11 cellular contexts compared by ENCODE assay signal in the genomic region with DNA sequence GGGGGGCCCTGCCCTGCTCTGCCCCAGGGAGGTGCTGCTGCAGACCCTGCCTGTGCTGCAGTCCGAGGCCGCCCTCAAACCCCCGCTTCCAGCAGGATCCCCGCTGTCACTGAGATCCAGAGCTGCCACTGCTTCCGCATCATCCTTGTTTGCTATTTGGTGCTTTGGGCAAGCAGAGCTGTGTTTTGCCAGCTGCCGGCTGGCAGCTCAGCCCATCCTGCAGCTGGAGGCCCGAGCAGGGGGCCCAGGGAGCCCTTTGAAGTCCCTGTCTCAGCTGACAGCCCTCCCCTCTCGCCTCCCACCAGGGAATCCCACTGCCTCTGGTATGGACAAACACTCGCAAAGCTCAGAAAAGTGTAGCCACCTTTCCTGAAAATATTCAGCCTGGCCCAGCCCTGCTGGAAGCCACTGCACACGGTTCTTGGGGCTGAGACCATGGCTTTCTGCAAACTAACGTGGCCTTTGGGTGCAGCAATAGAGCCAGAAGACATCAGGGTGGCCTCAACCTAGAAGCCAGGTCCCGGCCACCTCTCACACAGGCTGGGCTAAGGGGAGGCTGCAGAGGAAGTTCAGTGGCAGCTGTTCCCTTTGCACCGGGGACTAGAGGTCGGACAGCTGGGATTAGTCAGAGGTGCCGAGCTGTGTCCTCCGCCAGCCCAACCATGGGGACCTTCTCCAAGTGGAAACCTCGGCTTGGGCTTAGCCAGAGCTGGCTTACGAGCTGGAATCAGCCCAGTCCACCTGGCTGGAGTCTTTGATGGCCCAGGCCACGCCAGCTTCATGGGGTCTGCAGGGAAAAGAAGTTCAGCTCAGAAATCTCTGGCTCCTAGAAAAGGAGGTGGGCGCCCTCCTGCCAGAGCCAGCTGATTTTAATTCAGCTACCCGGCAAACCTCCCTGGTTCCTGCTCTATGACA.
DNase-seq lines count a peak whose midpoint lies in the region; ATAC-seq and TF ChIP-seq lines count a peak whose summit lies in the region.
"Had no signal": no experiment of that assay in that cellular context is flagged by ENCODE, and none has a peak within 500 bp of the region (broad histone marks: within the 10 kb centered on the region; RNA-seq: fewer than 3 reads in every experiment).

No MANE protein-coding gene starts in this region.

- H3K4me1 Mint-ChIP-seq in CD8-positive, alpha-beta T cell (ENCODE audit: low read depth) = peaks cover 14% of the 10 kb centered on the region
- peaks cover 16 to 25% (median 21%) of the 10 kb centered on the region in 3 donors for H3K4me1 Mint-ChIP-seq in naive B cell
- H3K4me1 Mint-ChIP-seq in activated T-helper 2 cell treated with anti-CD3 and anti-CD28 coated beads, Interferon-gamma antibody, Interleukin-2, Interleukin-4, amounts not matched to agents 10 μg/mL and 5 μg/mL and 100 μg/mL, durations not matched to agents 14 hours and 24 hours and 36 hours (ENCODE audit: low read depth) = peaks cover 8% of the 10 kb centered on the region

- H3K27me3 ChIP-seq in CD8-positive, alpha-beta T cell (ENCODE audit: insufficient read depth, low read length) = no peaks in the 10 kb centered on the region

- H3K27ac Mint-ChIP-seq in CD8-positive, alpha-beta T cell = peak overlapping the region; percentile 37
- H3K27ac Mint-ChIP-seq in naive B cell = peak overlapping the region in 1 of 6 donors; percentile 53
- H3K27ac Mint-ChIP-seq in activated T-helper 2 cell treated with anti-CD3 and anti-CD28 coated beads, Interferon-gamma antibody, Interleukin-2, Interleukin-4, amounts not matched to agents 10 μg/mL and 5 μg/mL and 100 μg/mL, durations not matched to agents 14 hours and 24 hours and 36 hours = no peak overlapping the region
- H3K27ac Mint-ChIP-seq: activated CD4-positive, alpha-beta T cell treated with anti-CD3 and anti-CD28 coated beads, Interleukin-2, amount 10 ng/mL, durations not matched to agents 7 days and 5 days had no signal

- POLR2A ChIA-PET in CD8-positive, alpha-beta T cell (lab: Charles Lee) = interaction anchor here (0.5 to 0.6 kb wide), 2 partner anchors 26 to 86 kb away, joined by 3 read pairs; no protein-coding TSS in a partner anchor

- no peak overlapping the region for H3K4me3 ChIP-seq in CD8-positive, alpha-beta T cell (ENCODE audit: low read depth, low read length)
- H3K4me3 ChIP-seq in coronary artery = no peak overlapping the region
- H3K4me3 ChIP-seq: prostate gland had no signal

- H3K36me3 ChIP-seq in CD8-positive, alpha-beta T cell (ENCODE audit: insufficient read depth, low read length) = no peaks in the 10 kb centered on the region
- H3K36me3 ChIP-seq: prostate gland had no signal

- H3K4me3 Mint-ChIP-seq in CD8-positive, alpha-beta T cell = peak overlapping the region; percentile 5
- peak overlapping the region in 3 of 8 donors; percentile 12 to 47 (median 35) for H3K4me3 Mint-ChIP-seq in naive B cell
- no peak overlapping the region for H3K4me3 Mint-ChIP-seq in activated T-helper 2 cell treated with anti-CD3 and anti-CD28 coated beads, Interferon-gamma antibody, Interleukin-2, Interleukin-4, amounts not matched to agents 10 μg/mL and 5 μg/mL and 100 μg/mL, durations not matched to agents 14 hours and 24 hours and 36 hours (ENCODE audit: low read depth)
- H3K4me3 Mint-ChIP-seq: activated CD4-positive, alpha-beta T cell treated with anti-CD3 and anti-CD28 coated beads, Interleukin-2, amount 10 ng/mL, durations not matched to agents 7 days and 5 days had no signal

- TF ChIP-seq CTCF in CD8-positive, alpha-beta T cell (IDR thresholded peaks at IDR 0.05) = no peak
- TF ChIP-seq CTCF in coronary artery (IDR thresholded peaks at IDR 0.05) = no peak

- intact Hi-C loops in CD8-positive, alpha-beta T cell (cut with DNase I, micrococcal nuclease) = no loop called here
- intact Hi-C loops in activated T-helper 2 cell treated with anti-CD3 and anti-CD28 coated beads, Interferon-gamma antibody, Interleukin-2, Interleukin-4, amounts not matched to agents 10 μg/mL and 5 μg/mL and 100 μg/mL, durations not matched to agents 14 hours and 24 hours and 36 hours (cut with micrococcal nuclease) = no loop called here

- no peak overlapping the region for H3K27ac ChIP-seq in CD8-positive, alpha-beta T cell (ENCODE audit: low read depth, low read length)
- peak overlapping the region; percentile 65 to 86 for H3K27ac ChIP-seq in coronary artery
- H3K27ac ChIP-seq: prostate gland had no signal

- peaks cover 4% of the 10 kb centered on the region for H3K9me3 Mint-ChIP-seq in CD8-positive, alpha-beta T cell
- peaks cover 0 to 6% (median 3%) of the 10 kb centered on the region in 7 donors for H3K9me3 Mint-ChIP-seq in naive B cell
- peaks cover 4% of the 10 kb centered on the region for H3K9me3 Mint-ChIP-seq in activated T-helper 2 cell treated with anti-CD3 and anti-CD28 coated beads, Interferon-gamma antibody, Interleukin-2, Interleukin-4, amounts not matched to agents 10 μg/mL and 5 μg/mL and 100 μg/mL, durations not matched to agents 14 hours and 24 hours and 36 hours
- H3K9me3 Mint-ChIP-seq: activated CD4-positive, alpha-beta T cell treated with anti-CD3 and anti-CD28 coated beads, Interleukin-2, amount 10 ng/mL, durations not matched to agents 7 days and 5 days had no signal

- peaks cover 15% of the 10 kb centered on the region for H3K4me1 ChIP-seq in CD8-positive, alpha-beta T cell (ENCODE audit: insufficient read depth, low read length)

- no peaks in the 10 kb centered on the region for H3K36me3 Mint-ChIP-seq in CD8-positive, alpha-beta T cell
- peaks cover 0 to 8% of the 10 kb centered on the region in 2 donors for H3K36me3 Mint-ChIP-seq in naive B cell
- no peaks in the 10 kb centered on the region for H3K36me3 Mint-ChIP-seq in activated T-helper 2 cell treated with anti-CD3 and anti-CD28 coated beads, Interferon-gamma antibody, Interleukin-2, Interleukin-4, amounts not matched to agents 10 μg/mL and 5 μg/mL and 100 μg/mL, durations not matched to agents 14 hours and 24 hours and 36 hours (ENCODE audit: low read depth)

- no peak for DNase-seq in CD8-positive, alpha-beta T cell
- DNase-seq in NCI-H2081 (lab: John Stamatoyannopoulos, UW) (peak; percentile 63 to 90), coronary artery (ENCODE audit: low spot score) (peak; percentile 88), naive B cell (no peak)
- DNase-seq in activated T-helper 2 cell treated with anti-CD3 and anti-CD28 coated beads, Interferon-gamma antibody, Interleukin-2, Interleukin-4, amounts not matched to agents 10 μg/mL and 5 μg/mL and 100 μg/mL, durations not matched to agents 14 hours and 24 hours and 36 hours (ENCODE audit: low spot score) = no peak
- DNase-seq: NCI-H1105 treated with DMSO at 0.1 percent for 48 hours had no signal

- no peak for ATAC-seq in CD8-positive, alpha-beta T cell
- peak; percentile 45 to 58 for ATAC-seq in naive B cell (ENCODE audit: low read depth in 2 of 2)
- ATAC-seq in GM21526 (IDR thresholded peaks at IDR 0.05; ENCODE audit: low FRiP score, unreplicated experiment) = no peak
- ATAC-seq in GM21529 (IDR thresholded peaks at IDR 0.05; ENCODE audit: unreplicated experiment) = no peak
- no peak for ATAC-seq in HG03097 (IDR thresholded peaks at IDR 0.05; ENCODE audit: low FRiP score, unreplicated experiment)

- no peaks in the 10 kb centered on the region for H3K9me3 ChIP-seq in CD8-positive, alpha-beta T cell (ENCODE audit: low read length)
- H3K9me3 ChIP-seq: prostate gland had no signal

- CTCF ChIA-PET in CD8-positive, alpha-beta T cell (lab: Charles Lee) = interaction anchor here (0.6 to 2.1 kb wide), 5 partner anchors 13 to 56 kb away, joined by 3 to 6 read pairs (median 4); no protein-coding TSS in a partner anchor

- no peaks in the 10 kb centered on the region for H3K27me3 Mint-ChIP-seq in CD8-positive, alpha-beta T cell (ENCODE audit: low read depth)
- H3K27me3 Mint-ChIP-seq in naive B cell = peaks cover 4 to 16% (median 8%) of the 10 kb centered on the region in 3 donors
- H3K27me3 Mint-ChIP-seq in activated T-helper 2 cell treated with anti-CD3 and anti-CD28 coated beads, Interferon-gamma antibody, Interleukin-2, Interleukin-4, amounts not matched to agents 10 μg/mL and 5 μg/mL and 100 μg/mL, durations not matched to agents 14 hours and 24 hours and 36 hours (ENCODE audit: low read depth) = peaks cover 2% of the 10 kb centered on the region

Comparison
In these comparisons a context has a peak if more than half of its experiments do, and no peak if none do; other contexts are left out.
1. ATAC-seq: peak in naive B cell (2 of 2); none in CD8-positive, alpha-beta T cell (single experiment), GM21526 (single experiment), GM21529 (single experiment) and HG03097 (single experiment).
2. DNase-seq: peak in NCI-H2081 (2 of 2) and coronary artery (single experiment); none in CD8-positive, alpha-beta T cell (0 of 7), naive B cell (single experiment) and activated T-helper 2 cell treated with anti-CD3 and anti-CD28 coated beads, Interferon-gamma antibody, Interleukin-2, Interleukin-4, amounts not matched to agents 10 μg/mL and 5 μg/mL and 100 μg/mL, durations not matched to agents 14 hours and 24 hours and 36 hours (single experiment).